8 cellular contexts compared by ENCODE assay signal in genomic region chr5:168679515-168679920, GRCh38.
DNase-seq lines count a peak whose midpoint lies in the region; FAIRE-seq and TF ChIP-seq lines count a peak whose summit lies in the region.

No MANE protein-coding gene starts in this region.

- H3K9me3 Mint-ChIP-seq in type B pancreatic cell, result no peaks in the 10 kb centered on the region

- H3K4me3 ChIP-seq in Jurkat, Clone E6-1 (ENCODE audit: low read length), result no peak overlapping the region
- no peak overlapping the region for H3K4me3 ChIP-seq in ovary

- 4 to 5% (median 5%) methylated on average over 9 of the region's 9 CpGs for WGBS in ovary, 3 donors

- no peak for TF ChIP-seq EP300 in ovary (IDR thresholded peaks at IDR 0.05)

- FAIRE-seq in GM19239 (lab: Jason Lieb, UNC), result peak; percentile 89

- H3K4me1 Mint-ChIP-seq in type B pancreatic cell (ENCODE audit: unreplicated experiment), result peaks cover 12% of the 10 kb centered on the region

- H3K4me1 ChIP-seq in ovary (ENCODE audit: insufficient read depth), result peaks cover 8% of the 10 kb centered on the region

- no peaks in the 10 kb centered on the region for H3K36me3 ChIP-seq in ovary

- DNase-seq in Ammon's horn (ENCODE audit: low spot score), result peak; percentile 85
- peak; percentile 63 for DNase-seq in GM19239 (ENCODE audit: insufficient read length, low spot score)
- peak; percentile 62 for DNase-seq in Jurkat, Clone E6-1 (ENCODE audit: low read depth, low spot score)
- DNase-seq in RPMI8226, result peak; percentile 64
- DNase-seq in activated naive CD4-positive, alpha-beta T cell (lab: John Stamatoyannopoulos, UW), result peak in 3 of 4 experiments; percentile 21 to 49 (median 22)
- DNase-seq in globus pallidus (ENCODE audit: low spot score), result peak; percentile 56
- DNase-seq in ovary, result peak; percentile 65 to 87 (median 84)
- DNase-seq in type B pancreatic cell (ENCODE audit: extremely low spot score, unreplicated experiment), result peak; percentile 84

- H3K36me3 Mint-ChIP-seq in type B pancreatic cell, result no peaks in the 10 kb centered on the region

- intact Hi-C loops in ovary (cut with DNase I), result loop anchor here in 2 of 4 donors (5.0 to 10.0 kb wide), 2 partner anchors 623 to 905 kb away; partner anchors contain the start of genes SLIT3 (in 2 of the 2) and SPDL1 (in 1 of the 2)

- H3K9me3 ChIP-seq in ovary, result no peaks in the 10 kb centered on the region

- TF ChIP-seq POLR2A in ovary (IDR thresholded peaks at IDR 0.05), result no peak

- no peak overlapping the region for H3K27ac Mint-ChIP-seq in type B pancreatic cell

- peaks cover 5% of the 10 kb centered on the region for H3K27me3 Mint-ChIP-seq in type B pancreatic cell

- H3K27me3 ChIP-seq in ovary, result no peaks in the 10 kb centered on the region

- H3K4me3 Mint-ChIP-seq in type B pancreatic cell, result no peak overlapping the region

- H3K27ac ChIP-seq in ovary, result no peak overlapping the region

- TF ChIP-seq CTCF in ovary (IDR thresholded peaks at IDR 0.05) (peak; percentile 76 to 84 (median 77)), type B pancreatic cell (conservative IDR thresholded peaks at IDR 0.05) (peak; percentile 95)

Comparison
In these comparisons a context has a peak if more than half of its experiments do, and no peak if none do; other contexts are left out.
1. DNase-seq: peak in every context shown above with its lines; median percentile 85 in Ammon's horn; 84 in ovary; 84 in type B pancreatic cell; 64 in RPMI8226; 63 in GM19239; 62 in Jurkat, Clone E6-1; 56 in globus pallidus; 22 in activated naive CD4-positive, alpha-beta T cell.